9 cellular contexts compared by ENCODE assay signal in genomic region chr16:31455601-31456314, GRCh38. TPM values are rescaled to one million over a fixed set of nuclear protein-coding genes. Genes with fewer than 3 reads are reported as not detected.
DNase-seq lines count a peak whose midpoint lies in the region; ATAC-seq and TF ChIP-seq lines count a peak whose summit lies in the region.
"Had no signal": no experiment of that assay in that cellular context is flagged by ENCODE, and none has a peak within 500 bp of the region (broad histone marks: within the 10 kb centered on the region; RNA-seq: fewer than 3 reads in every experiment).

No MANE protein-coding gene starts in this region.

- POLR2A ChIA-PET in CD4-positive, alpha-beta memory T cell (lab: Charles Lee; ENCODE audit: partially characterized antibody), result interaction anchor here (0.6 to 1.1 kb wide), 7 partner anchors 13 to 657 kb away, joined by 3 read pairs; partner anchors contain the start of genes FUS and ZNF843

- H3K9me3 ChIP-seq in CD4-positive, alpha-beta memory T cell (ENCODE audit: control insufficient read depth in 1 of 2, low read length in 2 of 2), result no peaks in the 10 kb centered on the region

- no peak for TF ChIP-seq CTCF in omental fat pad (IDR thresholded peaks at IDR 0.05)

- H3K36me3 Mint-ChIP-seq in CD4-positive, alpha-beta memory T cell, result peaks cover 0 to 10% of the 10 kb centered on the region in 2 donors
- H3K36me3 Mint-ChIP-seq in IgD-negative memory B cell (peaks cover 3% of the 10 kb centered on the region), naive B cell (no peaks in the 10 kb centered on the region)
- no peaks in the 10 kb centered on the region for H3K36me3 Mint-ChIP-seq in activated naive CD8-positive, alpha-beta T cell

- H3K27ac ChIP-seq in CD4-positive, alpha-beta memory T cell (ENCODE audit: low read depth, low read length), result no peak overlapping the region

- H3K27me3 Mint-ChIP-seq in CD4-positive, alpha-beta memory T cell, result no peaks in the 10 kb centered on the region
- H3K27me3 Mint-ChIP-seq in IgD-negative memory B cell, result no peaks in the 10 kb centered on the region
- H3K27me3 Mint-ChIP-seq in activated naive CD8-positive, alpha-beta T cell, result no peaks in the 10 kb centered on the region
- no peaks in the 10 kb centered on the region for H3K27me3 Mint-ChIP-seq in naive B cell

- no peaks in the 10 kb centered on the region for H3K27me3 ChIP-seq in CD4-positive, alpha-beta memory T cell (ENCODE audit: insufficient read depth, low read length)

- ATAC-seq in naive B cell (ENCODE audit: low read depth in 2 of 2) (no peak), omental fat pad (ENCODE audit: low FRiP score) (no peak)

- H3K4me3 Mint-ChIP-seq in CD4-positive, alpha-beta memory T cell, result peak overlapping the region in 6 of 8 donors; percentile 12 to 52 (median 36)
- H3K4me3 Mint-ChIP-seq in IgD-negative memory B cell, result peak overlapping the region in 3 of 4 donors; percentile 14 to 70 (median 33)
- peak overlapping the region; percentile 67 for H3K4me3 Mint-ChIP-seq in activated naive CD8-positive, alpha-beta T cell
- H3K4me3 Mint-ChIP-seq in naive B cell, result peak overlapping the region in 5 of 8 donors; percentile 5 to 75 (median 26)

- intact Hi-C loops in CD4-positive, alpha-beta memory T cell (cut with micrococcal nuclease), result loop anchor here (1.0 to 5.0 kb wide), 3 partner anchors 242 to 413 kb away; a partner anchor contains a TSS

- H3K4me1 ChIP-seq in CD4-positive, alpha-beta memory T cell (ENCODE audit: insufficient read depth, low read length), result peaks cover 47% of the 10 kb centered on the region

- no peak overlapping the region for H3K4me3 ChIP-seq in CD4-positive, alpha-beta memory T cell (ENCODE audit: low read length in 2 of 2)

- no peaks in the 10 kb centered on the region for H3K36me3 ChIP-seq in CD4-positive, alpha-beta memory T cell (ENCODE audit: insufficient read depth, low read length)

- H3K4me1 Mint-ChIP-seq in CD4-positive, alpha-beta memory T cell, result peaks cover 30 to 65% (median 43%) of the 10 kb centered on the region in 4 donors
- H3K4me1 Mint-ChIP-seq in IgD-negative memory B cell (peaks cover 32 to 47% (median 32%) of the 10 kb centered on the region in 3 donors), naive B cell (peaks cover 33 to 60% (median 47%) of the 10 kb centered on the region in 3 donors)
- peaks cover 53% of the 10 kb centered on the region for H3K4me1 Mint-ChIP-seq in activated naive CD8-positive, alpha-beta T cell (ENCODE audit: low read depth)

- peak overlapping the region; percentile 9 to 94 (median 80) for H3K27ac Mint-ChIP-seq in CD4-positive, alpha-beta memory T cell
- peak overlapping the region; percentile 47 to 63 (median 59) for H3K27ac Mint-ChIP-seq in IgD-negative memory B cell
- peak overlapping the region; percentile 41 for H3K27ac Mint-ChIP-seq in activated naive CD8-positive, alpha-beta T cell
- H3K27ac Mint-ChIP-seq in naive B cell, result peak overlapping the region in 2 of 6 donors; percentile 10 to 89

- DNase-seq in CD4-positive, alpha-beta memory T cell, result peak in 2 of 5 donors; percentile 10 to 22
- DNase-seq in naive B cell (no peak), dedifferentiated amniotic fluid mesenchymal stem cell (ENCODE audit: extremely low spot score) (no peak), kidney glomerular epithelial cell (lab: John Stamatoyannopoulos, UW) (no peak), activated gamma-delta T cell (lab: John Stamatoyannopoulos, UW) (no peak), omental fat pad (ENCODE audit: low spot score) (no peak)
- DNase-seq: nucleus accumbens had no signal

- peaks cover 0 to 4% (median 0%) of the 10 kb centered on the region in 8 donors for H3K9me3 Mint-ChIP-seq in CD4-positive, alpha-beta memory T cell
- no peaks in the 10 kb centered on the region for H3K9me3 Mint-ChIP-seq in IgD-negative memory B cell
- H3K9me3 Mint-ChIP-seq in activated naive CD8-positive, alpha-beta T cell (ENCODE audit: low read depth), result no peaks in the 10 kb centered on the region
- H3K9me3 Mint-ChIP-seq in naive B cell, result no peaks in the 10 kb centered on the region

- CTCF ChIA-PET in CD4-positive, alpha-beta memory T cell (lab: Charles Lee; ENCODE audit: partially characterized antibody), result interaction anchor here (0.7 to 5.3 kb wide), 11 partner anchors 12 to 428 kb away, joined by 3 to 36 read pairs (median 4); partner anchors contain the start of genes ZNF267 and ZNF843

RNA-seq across cellular contexts. Expression of gene ARMC5, which starts 3.5 kb away (rescaled TPM):
- total RNA-seq in CD4-positive, alpha-beta memory T cell, result 1 to 10 TPM; 6.5 to 7.0 TPM
- 1 to 10 TPM; 4.3 to 6.1 TPM for polyA plus RNA-seq in CD4-positive, alpha-beta memory T cell
- polyA plus RNA-seq in IgD-negative memory B cell, result 9.5 TPM
- 1 to 10 TPM; 4.2 to 8.2 (median 6.1) TPM for polyA plus RNA-seq in naive B cell (ENCODE audit: low read depth in 6 of 6)
- 10 to 100 TPM in 2 of 4 donors, 1 to 10 TPM in 2; 4.6 to 15.5 (median 10.0) TPM for total RNA-seq in omental fat pad

RNA-seq across cellular contexts. Expression of gene ZNF843, which starts 13.2 kb away (rescaled TPM):
- total RNA-seq in CD4-positive, alpha-beta memory T cell, result under 1 TPM; 0.19 to 0.23 TPM
- polyA plus RNA-seq in CD4-positive, alpha-beta memory T cell, result not detected
- polyA plus RNA-seq in IgD-negative memory B cell (not detected), naive B cell (ENCODE audit: low read depth in 6 of 6) (under 1 TPM in 1 of 6 donors, not detected in 5; 0.33 TPM)
- 1 to 10 TPM in 3 of 4 donors, under 1 TPM in 1; 0.36 to 2.2 (median 1.5) TPM for total RNA-seq in omental fat pad

RNA-seq across cellular contexts. Expression of gene TGFB1I1, which starts 16.2 kb away (rescaled TPM):
- under 1 TPM; 0.42 to 0.49 TPM for total RNA-seq in CD4-positive, alpha-beta memory T cell
- polyA plus RNA-seq in CD4-positive, alpha-beta memory T cell, result under 1 TPM in 1 of 2 donors, not detected in 1; 0.57 TPM
- polyA plus RNA-seq in IgD-negative memory B cell, result 0.59 TPM
- 1 to 10 TPM in 2 of 6 donors, under 1 TPM in 2, not detected in 2; 0.57 to 1.4 (median 0.94) TPM for polyA plus RNA-seq in naive B cell (ENCODE audit: low read depth in 6 of 6)
- 10 to 100 TPM; 16.1 to 33.7 (median 18.9) TPM for total RNA-seq in omental fat pad

RNA-seq across cellular contexts. Expression of gene SLC5A2, which starts 27.2 kb away (rescaled TPM):
- 1 to 10 TPM; 2.8 to 4.5 TPM for total RNA-seq in CD4-positive, alpha-beta memory T cell
- 1 to 10 TPM in 1 of 2 donors, under 1 TPM in 1; 0.12 to 2.8 TPM for polyA plus RNA-seq in CD4-positive, alpha-beta memory T cell
- polyA plus RNA-seq in IgD-negative memory B cell (0.94 TPM), naive B cell (ENCODE audit: low read depth in 6 of 6) (under 1 TPM in 3 of 6 donors, not detected in 3; 0.15 to 0.20 (median 0.18) TPM)
- not detected for total RNA-seq in omental fat pad

RNA-seq across cellular contexts. Expression of gene COX6A2, which starts 27.6 kb away (rescaled TPM):
- not detected for total RNA-seq in CD4-positive, alpha-beta memory T cell
- not detected for polyA plus RNA-seq in CD4-positive, alpha-beta memory T cell
- polyA plus RNA-seq in IgD-negative memory B cell (not detected), naive B cell (ENCODE audit: low read depth in 6 of 6) (not detected)
- total RNA-seq in omental fat pad, result not detected
